Comparison of ENCODE assay signal across 10 cellular contexts in genomic region chr11:10454506-10454901, GRCh38. TPM values are rescaled to one million over a fixed set of nuclear protein-coding genes. Genes with fewer than 3 reads are reported as not detected.
DNase-seq lines count a peak whose midpoint lies in the region; ATAC-seq, FAIRE-seq and TF ChIP-seq lines count a peak whose summit lies in the region.
"Had no signal": no experiment of that assay in that cellular context is flagged by ENCODE, and none has a peak within 500 bp of the region (broad histone marks: within the 10 kb centered on the region; RNA-seq: fewer than 3 reads in every experiment).

No MANE protein-coding gene starts in this region.

- no peak for ATAC-seq in CD4-positive, CD25-positive, alpha-beta regulatory T cell (ENCODE audit: low read depth in 2 of 2)
- ATAC-seq in IMR-90 (ENCODE audit: low read depth) = no peak
- ATAC-seq in GM12878 = no peak
- ATAC-seq in natural killer cell treated with Interleukin-12 subunit alpha and Interleukin-12 subunit beta and Interleukin-15 and Interleukin-18, amount 100 ng/mL, for 72 hours = no peak
- no peak for ATAC-seq in mucosa of descending colon

- no peak overlapping the region for H4K91ac ChIP-seq in IMR-90 (ENCODE audit: insufficient read depth, low read depth, low read length)

- H3K27me3 Mint-ChIP-seq in CD4-positive, CD25-positive, alpha-beta regulatory T cell = peaks cover 6% of the 10 kb centered on the region
- peaks cover 7 to 19% of the 10 kb centered on the region in 2 donors for H3K27me3 Mint-ChIP-seq in natural killer cell treated with Interleukin-12 subunit alpha and Interleukin-12 subunit beta and Interleukin-15 and Interleukin-18, amount 100 ng/mL, for 72 hours

- POLR2A ChIA-PET in IMR-90 (lab: Charles Lee; ENCODE audit: unreplicated experiment) = interaction anchor here (0.6 to 1.3 kb wide), 2 partner anchors 147 to 1187 kb away, joined by 4 read pairs; no protein-coding TSS in a partner anchor
- POLR2A ChIA-PET in GM12878 (lab: Charles Lee) = interaction anchor here (0.7 to 4.3 kb wide), 5 partner anchors 8 to 87 kb away, joined by 3 to 19 read pairs (median 4); partner anchors contain the start of gene RNF141

- H3K9me1 ChIP-seq in IMR-90 (ENCODE audit: insufficient read depth, low read length) = peaks cover 13% of the 10 kb centered on the region

- H3K56ac ChIP-seq in IMR-90 (ENCODE audit: extremely low read depth, insufficient read depth, low read length) = no peak overlapping the region

- no peak overlapping the region; the same call in 1 of the 2 replicates for H2AK5ac ChIP-seq in IMR-90 (ENCODE audit: low read depth, low read length)

- H2AK9ac ChIP-seq in IMR-90 (replicated peaks; ENCODE audit: low read depth, low read length, poor library complexity) = no peak overlapping the region

- peak overlapping the region; percentile 15; the same call in 1 of the 3 replicates for H2BK15ac ChIP-seq in IMR-90 (ENCODE audit: low read depth, low read length)

- H3K23ac ChIP-seq in IMR-90 (ENCODE audit: low read depth, low read length) = no peak overlapping the region

- H3K4ac ChIP-seq in IMR-90 (ENCODE audit: low read depth, low read length) = peak overlapping the region; percentile 10; the same call in 1 of the 2 replicates

- H3K36me3 ChIP-seq in CD4-positive, CD25-positive, alpha-beta regulatory T cell (ENCODE audit: control insufficient read depth, insufficient read depth, low read length) = no peaks in the 10 kb centered on the region
- no peaks in the 10 kb centered on the region for H3K36me3 ChIP-seq in IMR-90 (ENCODE audit: control insufficient read depth, insufficient read depth, low read length)
- H3K36me3 ChIP-seq in GM12878 (ENCODE audit: control insufficient read depth in 2 of 2, insufficient read depth in 2 of 2, low read length in 1 of 2) = no peaks in the 10 kb centered on the region
- no peaks in the 10 kb centered on the region for H3K36me3 ChIP-seq in left ventricle myocardium inferior
- H3K36me3 ChIP-seq in mucosa of descending colon (ENCODE audit: low read depth) = no peaks in the 10 kb centered on the region
- H3K36me3 ChIP-seq: neural progenitor cell had no signal

- peaks cover 14 to 87% (median 68%) of the 10 kb centered on the region in 4 donors for H3K4me1 Mint-ChIP-seq in CD4-positive, CD25-positive, alpha-beta regulatory T cell
- H3K4me1 Mint-ChIP-seq in natural killer cell treated with Interleukin-12 subunit alpha and Interleukin-12 subunit beta and Interleukin-15 and Interleukin-18, amount 100 ng/mL, for 72 hours (ENCODE audit: low read depth in 2 of 2) = peaks cover 47 to 57% of the 10 kb centered on the region in 2 donors

- BruUV-seq in IMR-90 (replicated peaks; lab: Mats Ljungman, UMichigan) (no TSS peak), GM12878 (replicated peaks; lab: Mats Ljungman, UMichigan) (no TSS peak)

- no peak for FAIRE-seq in GM12878 (lab: Jason Lieb, UNC)

- intact Hi-C loops in IMR-90 (cut with micrococcal nuclease) = no loop called here
- intact Hi-C loops in GM12878 (cut with micrococcal nuclease; ENCODE audit: unreplicated experiment) = no loop called here
- intact Hi-C loops in left ventricle myocardium inferior (cut with micrococcal nuclease) = no loop called here
- intact Hi-C loops in mucosa of descending colon (cut with DNase I, micrococcal nuclease) = no loop called here

- H4K5ac ChIP-seq in IMR-90 (ENCODE audit: low read depth, low read length) = no peak overlapping the region

- peak overlapping the region in 3 of 4 donors; percentile 16 to 93 (median 54) for H3K4me3 Mint-ChIP-seq in CD4-positive, CD25-positive, alpha-beta regulatory T cell
- H3K4me3 Mint-ChIP-seq in natural killer cell treated with Interleukin-12 subunit alpha and Interleukin-12 subunit beta and Interleukin-15 and Interleukin-18, amount 100 ng/mL, for 72 hours = no peak overlapping the region
- H3K4me3 Mint-ChIP-seq: activated naive CD8-positive, alpha-beta T cell treated with anti-CD3 and anti-CD28 coated beads, Interleukin-2, amount 10 ng/mL, durations not matched to agents 7 days and 5 days had no signal

- H3K27ac ChIP-seq in CD4-positive, CD25-positive, alpha-beta regulatory T cell (ENCODE audit: insufficient read depth, low read length, poor library complexity, severe bottlenecking) = peak overlapping the region; percentile 74
- H3K27ac ChIP-seq in IMR-90 (ENCODE audit: insufficient read depth, low read length) (no peak overlapping the region), GM12878 (ENCODE audit: control insufficient read depth, insufficient read depth) (no peak overlapping the region), left ventricle myocardium inferior (replicated peaks) (no peak overlapping the region)
- H3K27ac ChIP-seq: neural progenitor cell had no signal

- in situ Hi-C loops in IMR-90 (cut with MboI; ENCODE audit: low sequenced_read_pairs) = no loop called here
- in situ Hi-C loops in GM12878 (cut with MboI) = no loop called here

- TF ChIP-seq CTCF in IMR-90 (conservative IDR thresholded peaks at IDR 0.05; ENCODE audit: low read depth, low read length) = no peak
- no peak for TF ChIP-seq CTCF in GM12878 (IDR thresholded peaks at IDR 0.05 in 2 of 3, conservative IDR thresholded peaks at IDR 0.05 in 1 of 3; ENCODE audit: control insufficient read depth in 2 of 3, extremely low read depth in 1 of 3, insufficient read depth in 1 of 3, low read depth in 3 of 3, low read length in 3 of 3)
- no peak for TF ChIP-seq CTCF in left ventricle myocardium inferior (IDR thresholded peaks at IDR 0.05; ENCODE audit: borderline replicate concordance)
- TF ChIP-seq CTCF in mucosa of descending colon (IDR thresholded peaks at IDR 0.05) = no peak

- H3K9ac ChIP-seq in IMR-90 (ENCODE audit: low read depth, low read length) = no peak overlapping the region
- no peak overlapping the region for H3K9ac ChIP-seq in GM12878 (ENCODE audit: control insufficient read depth, insufficient read depth, low read length)
- H3K9ac ChIP-seq: neural progenitor cell had no signal

- H3K4me1 ChIP-seq in CD4-positive, CD25-positive, alpha-beta regulatory T cell (ENCODE audit: control insufficient read depth, insufficient read depth, low read length, poor library complexity, severe bottlenecking) = peaks cover 69% of the 10 kb centered on the region
- H3K4me1 ChIP-seq in IMR-90 (ENCODE audit: control insufficient read depth, insufficient read depth, low read length) (peaks cover 24% of the 10 kb centered on the region), GM12878 (ENCODE audit: control insufficient read depth, insufficient read depth, low read length) (peaks cover 46% of the 10 kb centered on the region), left ventricle myocardium inferior (peaks cover 27% of the 10 kb centered on the region), mucosa of descending colon (ENCODE audit: low read depth) (peaks cover 10% of the 10 kb centered on the region)

- no peaks in the 10 kb centered on the region for H3K27me3 ChIP-seq in CD4-positive, CD25-positive, alpha-beta regulatory T cell (ENCODE audit: control insufficient read depth, insufficient read depth, low read length)
- no peaks in the 10 kb centered on the region; the same call in 1 of the 2 replicates for H3K27me3 ChIP-seq in IMR-90 (ENCODE audit: control insufficient read depth, insufficient read depth, low read length)
- H3K27me3 ChIP-seq in GM12878 (replicated peaks in 1 of 2; ENCODE audit: control insufficient read depth in 2 of 2, insufficient read depth in 2 of 2, low read length in 1 of 2) = peaks cover 2 to 3% of the 10 kb centered on the region in 2 experiments; a peak in 3 of 4 replicates
- H3K27me3 ChIP-seq in left ventricle myocardium inferior (ENCODE audit: low read depth) = peaks cover 47% of the 10 kb centered on the region

- no peaks in the 10 kb centered on the region for H3K36me3 Mint-ChIP-seq in CD4-positive, CD25-positive, alpha-beta regulatory T cell
- no peaks in the 10 kb centered on the region for H3K36me3 Mint-ChIP-seq in natural killer cell treated with Interleukin-12 subunit alpha and Interleukin-12 subunit beta and Interleukin-15 and Interleukin-18, amount 100 ng/mL, for 72 hours
- H3K36me3 Mint-ChIP-seq: neural progenitor cell had no signal

- H3K9me3 ChIP-seq in CD4-positive, CD25-positive, alpha-beta regulatory T cell (ENCODE audit: control insufficient read depth in 2 of 2, low read length in 2 of 2) = no peaks in the 10 kb centered on the region
- H3K9me3 ChIP-seq in IMR-90 (ENCODE audit: control insufficient read depth, insufficient read depth, low read length) (no peaks in the 10 kb centered on the region), GM12878 (replicated peaks; ENCODE audit: control insufficient read depth, insufficient read depth, low read length) (no peaks in the 10 kb centered on the region), left ventricle myocardium inferior (replicated peaks) (no peaks in the 10 kb centered on the region), mucosa of descending colon (no peaks in the 10 kb centered on the region)

- H2BK20ac ChIP-seq in IMR-90 (ENCODE audit: low read depth, low read length) = peak overlapping the region; percentile 13; the same call in 1 of the 2 replicates

- H2AFZ ChIP-seq in IMR-90 (replicated peaks; ENCODE audit: low read length, poor library complexity) (peak overlapping the region; percentile 94), GM12878 (ENCODE audit: control insufficient read depth, low read depth, low read length) (no peak overlapping the region)

- H4K8ac ChIP-seq in IMR-90 (ENCODE audit: low read depth in 2 of 2, low read length in 2 of 2) = no peak overlapping the region

- H2BK5ac ChIP-seq in IMR-90 (ENCODE audit: low read depth, low read length, poor library complexity, severe bottlenecking) = peak overlapping the region; percentile 27

- CTCF ChIA-PET in IMR-90 (lab: Yijun Ruan, JAX) = interaction anchor here (0.7 to 1.4 kb wide), 2 partner anchors 14 to 86 kb away, joined by 3 to 5 read pairs; partner anchors contain the start of gene RNF141
- CTCF ChIA-PET in GM12878 (lab: Yijun Ruan, JAX) = interaction anchor here (1.0 to 7.0 kb wide), 10 partner anchors 14 to 219 kb away, joined by 3 to 69 read pairs (median 4); partner anchors contain the start of gene RNF141

- WGBS in IMR-90 (ENCODE audit: extremely low coverage in 2 of 2, insufficient read length in 1 of 2), 2 experiments = no CpG with 5 or more reads among the region's 3 CpGs
- WGBS in GM12878 (ENCODE audit: insufficient coverage, insufficient replicate concordance, low lambda C conversion rate, missing lambda C conversion rate) = 90% methylated on average over 3 of the region's 3 CpGs

- peak overlapping the region; percentile 79 to 98 (median 84) for H3K27ac Mint-ChIP-seq in CD4-positive, CD25-positive, alpha-beta regulatory T cell
- peak overlapping the region; percentile 66 to 76 for H3K27ac Mint-ChIP-seq in natural killer cell treated with Interleukin-12 subunit alpha and Interleukin-12 subunit beta and Interleukin-15 and Interleukin-18, amount 100 ng/mL, for 72 hours

- peak overlapping the region; percentile 24; the same call in 1 of the 2 replicates for H2BK120ac ChIP-seq in IMR-90 (ENCODE audit: low read depth, low read length)

- no peak overlapping the region for H3K14ac ChIP-seq in IMR-90 (replicated peaks; ENCODE audit: low read depth, low read length)

- TF ChIP-seq POLR2A in IMR-90 (IDR thresholded peaks at IDR 0.05; ENCODE audit: low read depth, low read length) (no peak), GM12878 (IDR thresholded peaks at IDR 0.05; ENCODE audit: low read depth, low read length) (no peak), erythroblast (IDR thresholded peaks at IDR 0.05; ENCODE audit: low read length) (no peak)

- peaks cover 10 to 38% of the 10 kb centered on the region in 2 experiments for H3K79me1 ChIP-seq in IMR-90 (ENCODE audit: low read depth in 1 of 2, low read length in 2 of 2)

- TF ChIP-seq RAD21 in IMR-90 (IDR thresholded peaks at IDR 0.05; ENCODE audit: low read length) = no peak
- no peak for TF ChIP-seq RAD21 in GM12878 (IDR thresholded peaks at IDR 0.05; ENCODE audit: insufficient read depth, low read depth, low read length)

- peaks cover 11% of the 10 kb centered on the region for H4K20me1 ChIP-seq in IMR-90 (ENCODE audit: insufficient read depth, low read length)
- no peaks in the 10 kb centered on the region for H4K20me1 ChIP-seq in GM12878 (ENCODE audit: control insufficient read depth, insufficient read depth)

- dilution Hi-C loops in IMR-90 (cut with HindIII; ENCODE audit: low sequenced_read_pairs, unreplicated experiment) = no loop called here

- H3K4me2 ChIP-seq in IMR-90 (ENCODE audit: low read depth, low read length) (peak overlapping the region; percentile 20; the same call in 1 of the 2 replicates), GM12878 (ENCODE audit: control insufficient read depth, insufficient read depth) (peak overlapping the region; percentile 79; the same call in 1 of the 2 replicates)

- H3K18ac ChIP-seq in IMR-90 (ENCODE audit: low read depth, low read length) = no peak overlapping the region; the same call in 1 of the 2 replicates

- peaks cover 22% of the 10 kb centered on the region for H3K79me2 ChIP-seq in GM12878 (ENCODE audit: control insufficient read depth, insufficient read depth, low read length)

- no peak overlapping the region for H3K4me3 ChIP-seq in CD4-positive, CD25-positive, alpha-beta regulatory T cell (ENCODE audit: low read depth, low read length)
- H3K4me3 ChIP-seq in IMR-90 (ENCODE audit: insufficient read depth, low read depth, low read length) (no peak overlapping the region), GM12878 (no peak overlapping the region), left ventricle myocardium inferior (no peak overlapping the region), mucosa of descending colon (no peak overlapping the region)
- H3K4me3 ChIP-seq: neural progenitor cell had no signal

- RAD21 ChIA-PET in GM12878 (lab: Charles Lee; ENCODE audit: unreplicated experiment) = interaction anchor here (1.4 to 6.7 kb wide), 5 partner anchors 14 to 86 kb away, joined by 4 to 63 read pairs (median 18); partner anchors contain the start of gene RNF141

- SMC1A ChIA-PET in GM12878 (lab: Charles Lee; ENCODE audit: uncharacterized antibody, unreplicated experiment) = interaction anchor here (0.7 to 6.0 kb wide), 12 partner anchors 8 to 200 kb away, joined by 3 to 44 read pairs (median 8); partner anchors contain the start of gene RNF141

- no peak for DNase-seq in CD4-positive, CD25-positive, alpha-beta regulatory T cell
- DNase-seq in IMR-90 (no peak), GM12878 (ENCODE audit: low read depth, low spot score) (no peak), erythroblast (lab: John Stamatoyannopoulos, UW) (no peak), left ventricle myocardium inferior (no peak), mucosa of descending colon (no peak), NCI-H446 (lab: John Stamatoyannopoulos, UW) (no peak)
- DNase-seq in natural killer cell treated with Interleukin-12 subunit alpha and Interleukin-12 subunit beta and Interleukin-15 and Interleukin-18, amount 100 ng/mL, for 72 hours (ENCODE audit: low spot score) = no peak
- DNase-seq: activated naive CD8-positive, alpha-beta T cell treated with anti-CD3 and anti-CD28 coated beads, Interleukin-2, amount 10 ng/mL, durations not matched to agents 7 days and 5 days had no signal

- no peaks in the 10 kb centered on the region for H3K9me3 Mint-ChIP-seq in CD4-positive, CD25-positive, alpha-beta regulatory T cell
- H3K9me3 Mint-ChIP-seq in natural killer cell treated with Interleukin-12 subunit alpha and Interleukin-12 subunit beta and Interleukin-15 and Interleukin-18, amount 100 ng/mL, for 72 hours = no peaks in the 10 kb centered on the region
- H3K9me3 Mint-ChIP-seq: activated naive CD8-positive, alpha-beta T cell treated with anti-CD3 and anti-CD28 coated beads, Interleukin-2, amount 10 ng/mL, durations not matched to agents 7 days and 5 days had no signal

- TF ChIP-seq EP300 in GM12878 (IDR thresholded peaks at IDR 0.05; ENCODE audit: borderline replicate concordance in 1 of 2, control insufficient read depth in 1 of 2, low read depth in 2 of 2, low read length in 2 of 2) = no peak

RNA-seq across cellular contexts. Expression of gene AMPD3, which starts 0.6 kb away (rescaled TPM):
- total RNA-seq in CD4-positive, CD25-positive, alpha-beta regulatory T cell = 19.7 TPM
- 10 to 100 TPM in 1 of 4 donors, 1 to 10 TPM in 3; 6.4 to 11.9 (median 7.3) TPM for polyA plus RNA-seq in CD4-positive, CD25-positive, alpha-beta regulatory T cell
- total RNA-seq in IMR-90 (2012; rRNA removed) = 8.1 and 8.6 TPM in 2 replicates
- polyA plus RNA-seq in IMR-90 (2012; rRNA removed) = 10.8 and 12.1 TPM in 2 replicates
- polyA plus RNA-seq in IMR-90 (2012; cell fraction: cytosol; rRNA removed) = 7.4 and 13.3 TPM in 2 replicates
- 19.2 and 26.6 TPM in 2 replicates for polyA plus RNA-seq in IMR-90 (2012; cell fraction: nucleus; rRNA removed; ENCODE audit: low replicate concordance)
- 55.0 and 61.5 TPM in 2 replicates for total RNA-seq in GM12878 (2013; cell fraction: nucleolus; rRNA removed)
- 19.6 and 20.4 TPM in 2 replicates for total RNA-seq in GM12878 (2014; rRNA removed)
- 11.3 TPM in 2 replicates for total RNA-seq in GM12878 (2014; rRNA removed; fragmentation: Illumina TruSeq; extraction: Trizol)
- total RNA-seq in GM12878 (2021) = 24.3 and 28.6 TPM in 2 replicates
- polyA plus RNA-seq in GM12878 (2011; ENCODE audit: low read depth) = 7.3 TPM
- polyA plus RNA-seq in GM12878 (2011; rRNA removed) = 24.3 and 27.0 TPM in 2 replicates
- polyA plus RNA-seq in GM12878 (2011; cell fraction: cytosol; rRNA removed) = 24.5 and 25.8 TPM in 2 replicates
- polyA plus RNA-seq in GM12878 (2011; cell fraction: nucleus; rRNA removed) = 52.4 and 66.3 TPM in 2 replicates
- 11.9 and 13.6 TPM in 2 replicates for polyA plus RNA-seq in GM12878 (2012)
- polyA plus RNA-seq in GM12878 (2014; fragmentation: Illumina TruSeq; extraction: Trizol) = 18.2 and 21.9 TPM in 2 replicates
- polyA plus RNA-seq in GM12878 (2014; fragmentation: Nextera tagmentation; extraction: Ambion mirVana) = 1 to 10 TPM; 5.6 to 7.8 TPM
- 20.0 and 21.7 TPM in 2 replicates for polyA plus RNA-seq in GM12878 (2014; rRNA removed)
- polyA plus RNA-seq in GM12878 (2016; fragmentation: Nextera tagmentation; extraction: Ambion mirVana) = 1 to 10 TPM; 6.6 to 7.2 TPM
- polyA minus RNA-seq in GM12878 (2011; rRNA and poly(A)+ RNA removed) = 26.6 and 34.5 TPM in 2 replicates
- 9.4 and 11.4 TPM in 2 replicates for polyA minus RNA-seq in GM12878 (2011; cell fraction: cytosol; rRNA and poly(A)+ RNA removed)
- polyA minus RNA-seq in GM12878 (2011; cell fraction: nucleus; rRNA and poly(A)+ RNA removed) = 30.8 and 38.7 TPM in 2 replicates
- 10 to 100 TPM; 10.9 to 11.3 TPM for total RNA-seq in natural killer cell treated with Interleukin-12 subunit alpha and Interleukin-12 subunit beta and Interleukin-15 and Interleukin-18, amount 100 ng/mL, for 72 hours
- total RNA-seq in left ventricle myocardium inferior = 3.4 TPM
- 10 to 100 TPM in 2 of 3 donors, 1 to 10 TPM in 1; 7.2 to 16.2 (median 10.6) TPM for total RNA-seq in mucosa of descending colon
